Comparison of ENCODE assay signal across 2 cellular contexts in the genomic region with DNA sequence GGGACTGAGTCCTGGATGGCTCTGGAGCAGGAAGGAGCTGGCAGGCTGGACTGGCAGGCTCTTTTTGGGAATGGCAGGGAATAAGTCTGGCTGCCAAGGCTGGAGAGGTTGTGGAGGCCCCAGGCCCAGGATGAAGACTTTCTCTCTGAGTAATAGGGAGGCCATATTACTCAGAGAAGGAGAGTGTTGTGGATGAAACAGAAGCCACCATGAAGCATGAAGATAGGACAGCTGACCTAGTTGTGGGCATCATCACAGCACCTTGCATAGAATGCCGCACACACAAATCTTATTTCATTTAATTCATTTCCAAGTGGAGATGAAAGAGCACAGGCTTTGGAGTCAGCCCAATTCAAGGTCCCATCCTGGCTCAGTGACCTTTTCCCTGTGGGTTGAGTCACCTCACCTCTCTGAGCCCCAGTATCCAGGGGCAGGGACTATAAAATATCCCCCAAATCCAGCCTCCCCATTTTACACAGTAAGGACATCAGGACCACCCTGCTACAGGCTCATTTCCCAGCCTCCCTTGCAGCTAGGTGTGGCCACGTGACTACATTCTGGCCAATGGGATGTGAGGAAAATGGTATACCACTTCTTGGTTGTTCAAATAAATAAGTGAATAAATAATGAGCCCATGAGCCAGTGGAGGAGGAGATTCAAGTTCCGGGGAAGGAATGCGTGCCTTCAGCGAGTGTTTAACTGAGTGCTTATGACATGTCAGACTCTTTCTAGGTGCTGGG.
TF ChIP-seq lines count a peak whose summit lies in the region.

No MANE protein-coding gene starts in this region.

TF ChIP-seq in SK-N-SH, 30 proteins besides CTCF, POLR2A, EP300 and RAD21 (continued from another document):
- peak; percentile 42; the same call in 1 of the 2 replicates for TF ChIP-seq USF1 (IDR thresholded peaks at IDR 0.05; ENCODE audit: borderline replicate concordance, low read depth)

TF ChIP-seq in SK-N-SH treated with all-trans-retinoic acid at 6 μM for 48 hours, 23 proteins besides CTCF, POLR2A, EP300 and RAD21 (continued from another document):
- no peak for TF ChIP-seq TCF4 (CRISPR knock-in tag; IDR thresholded peaks at IDR 0.05; ENCODE audit: borderline replicate concordance)
- TF ChIP-seq TOX (CRISPR knock-in tag; IDR thresholded peaks at IDR 0.05; ENCODE audit: borderline replicate concordance) = no peak
- TF ChIP-seq PPARA (CRISPR knock-in tag; IDR thresholded peaks at IDR 0.05; ENCODE audit: borderline replicate concordance) = no peak
- TF ChIP-seq, protein P1, sequence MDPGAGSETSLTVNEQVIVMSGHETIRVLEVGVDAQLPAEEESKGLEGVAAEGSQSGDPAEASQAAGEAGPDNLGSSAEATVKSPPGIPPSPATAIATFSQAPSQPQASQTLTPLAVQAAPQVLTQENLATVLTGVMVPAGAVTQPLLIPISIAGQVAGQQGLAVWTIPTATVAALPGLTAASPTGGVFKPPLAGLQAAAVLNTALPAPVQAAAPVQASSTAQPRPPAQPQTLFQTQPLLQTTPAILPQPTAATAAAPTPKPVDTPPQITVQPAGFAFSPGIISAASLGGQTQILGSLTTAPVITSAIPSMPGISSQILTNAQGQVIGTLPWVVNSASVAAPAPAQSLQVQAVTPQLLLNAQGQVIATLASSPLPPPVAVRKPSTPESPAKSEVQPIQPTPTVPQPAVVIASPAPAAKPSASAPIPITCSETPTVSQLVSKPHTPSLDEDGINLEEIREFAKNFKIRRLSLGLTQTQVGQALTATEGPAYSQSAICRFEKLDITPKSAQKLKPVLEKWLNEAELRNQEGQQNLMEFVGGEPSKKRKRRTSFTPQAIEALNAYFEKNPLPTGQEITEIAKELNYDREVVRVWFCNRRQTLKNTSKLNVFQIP (CRISPR knock-in tag; IDR thresholded peaks at IDR 0.05; ENCODE audit: borderline replicate concordance, low read depth) = no peak
- no peak for TF ChIP-seq ZNF70 (CRISPR knock-in tag; IDR thresholded peaks at IDR 0.05)
- TF ChIP-seq CSDC2 (CRISPR knock-in tag; IDR thresholded peaks at IDR 0.05) = no peak
- TF ChIP-seq ZNF8 (CRISPR knock-in tag; IDR thresholded peaks at IDR 0.05) = no peak
- TF ChIP-seq ZFP30 (CRISPR knock-in tag; IDR thresholded peaks at IDR 0.05) = no peak
- no peak for TF ChIP-seq ZFP3 (CRISPR knock-in tag; IDR thresholded peaks at IDR 0.05)
- no peak for TF ChIP-seq ARNTL (CRISPR knock-in tag; IDR thresholded peaks at IDR 0.05; ENCODE audit: borderline replicate concordance, low read depth)
- TF ChIP-seq RARB (CRISPR knock-in tag; IDR thresholded peaks at IDR 0.05) = no peak
- TF ChIP-seq GLIS3 (CRISPR knock-in tag; IDR thresholded peaks at IDR 0.05) = no peak
